In the genomic region with DNA sequence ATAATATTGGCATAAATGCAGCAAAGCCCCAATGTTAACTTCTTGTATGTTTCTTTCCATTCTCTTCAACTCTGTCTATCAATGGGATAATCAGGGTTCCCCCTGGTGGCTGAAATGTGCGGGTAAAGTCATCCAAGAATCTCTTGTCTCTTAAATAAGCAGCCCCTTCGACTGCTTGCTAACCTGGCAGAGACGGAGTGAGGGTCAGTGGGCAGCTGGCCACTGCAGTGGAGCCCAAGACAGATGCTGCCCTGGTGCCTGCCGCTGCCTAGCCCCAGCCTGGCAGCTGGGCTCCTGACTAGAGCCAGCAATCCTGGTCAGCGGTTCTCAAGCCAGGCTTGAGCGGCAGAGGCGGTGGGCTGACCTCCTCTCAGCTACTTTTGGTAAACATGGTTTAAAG, we compare ENCODE assay signal across 8 cellular contexts.
DNase-seq lines count a peak whose midpoint lies in the region; ATAC-seq and TF ChIP-seq lines count a peak whose summit lies in the region.

No MANE protein-coding gene starts in this region.

- H3F3A ChIP-seq in MM.1S (ENCODE audit: insufficient read depth, low read length) = no peaks in the 10 kb centered on the region

- no peaks in the 10 kb centered on the region for H3K9me2 ChIP-seq in MM.1S (replicated peaks; ENCODE audit: insufficient read depth, low read length)

- no peaks in the 10 kb centered on the region for H3K79me2 ChIP-seq in MM.1S (ENCODE audit: low read length)

- H4K20me1 ChIP-seq in MM.1S (ENCODE audit: insufficient read depth, low read length) = no peaks in the 10 kb centered on the region

- H3K4me3 ChIP-seq in GM12875 (ENCODE audit: low read depth, low read length) = no peak overlapping the region
- no peak overlapping the region for H3K4me3 ChIP-seq in MM.1S (ENCODE audit: low read length)

- DNase-seq in ACHN = peak; percentile 82
- peak; percentile 33 for DNase-seq in MM.1S
- peak; percentile 60 for DNase-seq in SW480 (ENCODE audit: low spot score)
- DNase-seq in cerebellar cortex (ENCODE audit: low spot score) = peak; percentile 53
- peak in 1 of 2 donors; percentile 68 for DNase-seq in left colon
- peak; percentile 28 to 35 for DNase-seq in stimulated activated CD4-positive, alpha-beta T cell treated with anti-CD3 and anti-CD28 coated beads, Interleukin-4, amount 100 ng/mL, for 48 hours (ENCODE audit: low read depth in 2 of 2)
- no peak for DNase-seq in GM19240 (ENCODE audit: insufficient read length, low spot score)

- intact Hi-C loops in left colon (cut with DNase I, micrococcal nuclease) = loop anchor here in 1 of 2 donors (5.0 to 10.0 kb wide), 3 partner anchors 385 to 925 kb away; no protein-coding TSS in a partner anchor

- no peak overlapping the region for H3K27ac ChIP-seq in MM.1S (ENCODE audit: low read length)

- ATAC-seq in left colon = peak; percentile 59

- no peaks in the 10 kb centered on the region for H3K36me3 ChIP-seq in MM.1S (replicated peaks; ENCODE audit: insufficient read depth, low read length)

- no peak overlapping the region for H3K4me2 ChIP-seq in MM.1S (ENCODE audit: low read depth, low read length)

- no peak overlapping the region for H3K9ac ChIP-seq in MM.1S (ENCODE audit: low read length)

- no peaks in the 10 kb centered on the region for H3K4me1 ChIP-seq in MM.1S (ENCODE audit: low read length)

- TF ChIP-seq CTCF in GM12875 (IDR thresholded peaks at IDR 0.05; ENCODE audit: borderline replicate concordance, insufficient read depth, low read depth, low read length) (peak; percentile 50; the same call in 1 of the 2 replicates), MM.1S (IDR thresholded peaks at IDR 0.05; ENCODE audit: low read length) (peak; percentile 50)

- H2AFZ ChIP-seq in MM.1S (ENCODE audit: low read length) = no peak overlapping the region

- H3K27me3 ChIP-seq in MM.1S (replicated peaks; ENCODE audit: insufficient read depth, low read length) = no peaks in the 10 kb centered on the region

- no peaks in the 10 kb centered on the region for H3K9me3 ChIP-seq in MM.1S (replicated peaks; ENCODE audit: insufficient read depth, low read length)

- in situ Hi-C loops in ACHN (cut with HindIII; ENCODE audit: low pct_ligation_motif_present, low pct_unique_long_range_greater_than_20kb, low sequenced_read_pairs) = no loop called here
